In the genomic region with DNA sequence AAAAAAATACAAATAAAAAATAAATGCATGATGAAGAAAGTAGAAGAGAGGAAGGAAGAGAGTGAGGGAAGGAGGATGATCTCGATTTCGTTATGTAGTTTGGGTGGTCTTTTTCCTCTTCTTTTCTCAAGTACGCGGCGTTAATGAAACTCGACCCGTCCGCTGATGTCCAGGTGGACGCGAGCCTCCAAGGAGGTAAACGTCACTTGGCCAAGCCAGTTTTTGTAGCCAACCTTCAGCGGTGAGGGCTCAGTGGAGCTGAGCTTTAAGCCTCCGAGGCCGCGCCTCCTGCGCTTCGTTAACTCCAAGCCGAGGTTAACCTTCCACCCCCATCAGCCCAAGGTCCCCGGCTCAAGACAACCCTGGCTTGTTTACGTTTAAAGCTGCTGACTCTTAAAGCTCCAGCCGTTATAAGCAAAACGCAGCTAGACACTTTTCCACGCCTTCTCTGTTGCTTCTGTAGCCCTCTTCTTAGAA, we compare ENCODE assay signal across 1 cellular context.
TF ChIP-seq lines count a peak whose summit lies in the region.

No MANE protein-coding gene starts in this region.

TF ChIP-seq in HEK293, 187 proteins besides CTCF, POLR2A, EP300 and RAD21 (continued from another document and continues in another):
- TF ChIP-seq, protein P1, sequence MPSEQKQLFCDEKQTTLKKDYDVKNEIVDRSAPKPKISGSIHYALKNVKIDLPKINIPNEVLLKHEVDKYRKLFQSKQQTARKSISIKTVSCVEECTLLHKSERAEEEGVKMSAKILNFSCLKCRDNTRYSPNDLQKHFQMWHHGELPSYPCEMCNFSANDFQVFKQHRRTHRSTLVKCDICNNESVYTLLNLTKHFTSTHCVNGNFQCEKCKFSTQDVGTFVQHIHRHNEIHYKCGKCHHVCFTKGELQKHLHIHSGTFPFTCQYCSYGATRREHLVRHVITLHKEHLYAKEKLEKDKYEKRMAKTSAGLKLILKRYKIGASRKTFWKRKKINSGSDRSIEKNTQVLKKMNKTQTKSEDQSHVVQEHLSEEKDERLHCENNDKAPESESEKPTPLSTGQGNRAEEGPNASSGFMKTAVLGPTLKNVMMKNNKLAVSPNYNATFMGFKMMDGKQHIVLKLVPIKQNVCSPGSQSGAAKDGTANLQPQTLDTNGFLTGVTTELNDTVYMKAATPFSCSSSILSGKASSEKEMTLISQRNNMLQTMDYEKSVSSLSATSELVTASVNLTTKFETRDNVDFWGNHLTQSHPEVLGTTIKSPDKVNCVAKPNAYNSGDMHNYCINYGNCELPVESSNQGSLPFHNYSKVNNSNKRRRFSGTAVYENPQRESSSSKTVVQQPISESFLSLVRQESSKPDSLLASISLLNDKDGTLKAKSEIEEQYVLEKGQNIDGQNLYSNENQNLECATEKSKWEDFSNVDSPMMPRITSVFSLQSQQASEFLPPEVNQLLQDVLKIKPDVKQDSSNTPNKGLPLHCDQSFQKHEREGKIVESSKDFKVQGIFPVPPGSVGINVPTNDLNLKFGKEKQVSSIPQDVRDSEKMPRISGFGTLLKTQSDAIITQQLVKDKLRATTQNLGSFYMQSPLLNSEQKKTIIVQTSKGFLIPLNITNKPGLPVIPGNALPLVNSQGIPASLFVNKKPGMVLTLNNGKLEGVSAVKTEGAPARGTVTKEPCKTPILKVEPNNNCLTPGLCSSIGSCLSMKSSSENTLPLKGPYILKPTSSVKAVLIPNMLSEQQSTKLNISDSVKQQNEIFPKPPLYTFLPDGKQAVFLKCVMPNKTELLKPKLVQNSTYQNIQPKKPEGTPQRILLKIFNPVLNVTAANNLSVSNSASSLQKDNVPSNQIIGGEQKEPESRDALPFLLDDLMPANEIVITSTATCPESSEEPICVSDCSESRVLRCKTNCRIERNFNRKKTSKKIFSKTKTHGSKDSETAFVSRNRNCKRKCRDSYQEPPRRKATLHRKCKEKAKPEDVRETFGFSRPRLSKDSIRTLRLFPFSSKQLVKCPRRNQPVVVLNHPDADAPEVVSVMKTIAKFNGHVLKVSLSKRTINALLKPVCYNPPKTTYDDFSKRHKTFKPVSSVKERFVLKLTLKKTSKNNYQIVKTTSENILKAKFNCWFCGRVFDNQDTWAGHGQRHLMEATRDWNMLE (tag by site-specific recombination; conservative IDR thresholded peaks at IDR 0.05; ENCODE audit: low read depth), result no peak
- TF ChIP-seq ZNF157 (tag by site-specific recombination; IDR thresholded peaks at IDR 0.05) (0 out of 2 replicates have a peak, but pooled peaks have one; percentile 15), ZNF549 (tag by site-specific recombination; IDR thresholded peaks at IDR 0.05) (no peak), ZNF677 (tag by site-specific recombination; IDR thresholded peaks at IDR 0.05) (no peak), ZNF610 (tag by site-specific recombination; IDR thresholded peaks at IDR 0.05; ENCODE audit: borderline replicate concordance) (no peak), ZNF585B (tag by site-specific recombination; IDR thresholded peaks at IDR 0.05) (no peak), ZNF324 (tag by site-specific recombination; IDR thresholded peaks at IDR 0.05) (0 out of 2 replicates have a peak, but pooled peaks have one; percentile 27), ZNF501 (tag by site-specific recombination; IDR thresholded peaks at IDR 0.05) (peak; percentile 57), ZNF2 (tag by site-specific recombination; IDR thresholded peaks at IDR 0.05) (0 out of 2 replicates have a peak, but pooled peaks have one; percentile 60), SALL2 (tag by site-specific recombination; IDR thresholded peaks at IDR 0.05; ENCODE audit: borderline replicate concordance) (no peak), KLF10 (tag by site-specific recombination; IDR thresholded peaks at IDR 0.05) (no peak), ZNF660 (tag by site-specific recombination; IDR thresholded peaks at IDR 0.05) (no peak), PRDM1 (tag by site-specific recombination; IDR thresholded peaks at IDR 0.05) (peak; percentile 79), ZBTB1 (tag by site-specific recombination; IDR thresholded peaks at IDR 0.05) (no peak), BCL11B (tag by site-specific recombination; IDR thresholded peaks at IDR 0.05; ENCODE audit: low read depth) (peak; percentile 50; the same call in 1 of the 2 replicates), YY2 (tag by site-specific recombination; IDR thresholded peaks at IDR 0.05) (no peak), GLIS2 (tag by site-specific recombination; IDR thresholded peaks at IDR 0.05) (no peak), ZNF274 (IDR thresholded peaks at IDR 0.05; ENCODE audit: low read length) (no peak), ZNF274 (tag by site-specific recombination; IDR thresholded peaks at IDR 0.05; ENCODE audit: borderline replicate concordance) (no peak), ZFP41 (tag by site-specific recombination; IDR thresholded peaks at IDR 0.05; ENCODE audit: borderline replicate concordance) (no peak), IKZF3 (tag by site-specific recombination; IDR thresholded peaks at IDR 0.05) (no peak), ZFP3 (tag by site-specific recombination; IDR thresholded peaks at IDR 0.05; ENCODE audit: low read depth) (no peak), SP7 (tag by site-specific recombination; IDR thresholded peaks at IDR 0.05) (no peak), ZNF664 (tag by site-specific recombination; IDR thresholded peaks at IDR 0.05) (no peak), ZNF311 (tag by site-specific recombination; IDR thresholded peaks at IDR 0.05; ENCODE audit: borderline replicate concordance) (no peak), ZNF146 (tag by site-specific recombination; IDR thresholded peaks at IDR 0.05) (no peak), ZNF514 (tag by site-specific recombination; IDR thresholded peaks at IDR 0.05) (no peak), ZNF138 (tag by site-specific recombination; IDR thresholded peaks at IDR 0.05; ENCODE audit: borderline replicate concordance) (no peak), ZNF366 (tag by site-specific recombination; conservative IDR thresholded peaks at IDR 0.05) (peak; percentile 63), HOXA7 (CRISPR knock-in tag; IDR thresholded peaks at IDR 0.05; ENCODE audit: borderline replicate concordance) (no peak), ZNF473 (tag by site-specific recombination; IDR thresholded peaks at IDR 0.05) (no peak), ZNF48 (tag by site-specific recombination; IDR thresholded peaks at IDR 0.05) (no peak), ZNF37A (tag by site-specific recombination; IDR thresholded peaks at IDR 0.05) (no peak), ZEB2 (tag by site-specific recombination; IDR thresholded peaks at IDR 0.05) (0 out of 2 replicates have a peak, but pooled peaks have one; percentile 7), ZNF292 (tag by site-specific recombination; IDR thresholded peaks at IDR 0.05; ENCODE audit: borderline replicate concordance, low read depth) (no peak), ZNF776 (tag by site-specific recombination; IDR thresholded peaks at IDR 0.05; ENCODE audit: borderline replicate concordance) (no peak), ZNF19 (tag by site-specific recombination; IDR thresholded peaks at IDR 0.05; ENCODE audit: low read depth) (no peak), ZNF416 (tag by site-specific recombination; IDR thresholded peaks at IDR 0.05) (no peak)
- TF ChIP-seq, protein P2, sequence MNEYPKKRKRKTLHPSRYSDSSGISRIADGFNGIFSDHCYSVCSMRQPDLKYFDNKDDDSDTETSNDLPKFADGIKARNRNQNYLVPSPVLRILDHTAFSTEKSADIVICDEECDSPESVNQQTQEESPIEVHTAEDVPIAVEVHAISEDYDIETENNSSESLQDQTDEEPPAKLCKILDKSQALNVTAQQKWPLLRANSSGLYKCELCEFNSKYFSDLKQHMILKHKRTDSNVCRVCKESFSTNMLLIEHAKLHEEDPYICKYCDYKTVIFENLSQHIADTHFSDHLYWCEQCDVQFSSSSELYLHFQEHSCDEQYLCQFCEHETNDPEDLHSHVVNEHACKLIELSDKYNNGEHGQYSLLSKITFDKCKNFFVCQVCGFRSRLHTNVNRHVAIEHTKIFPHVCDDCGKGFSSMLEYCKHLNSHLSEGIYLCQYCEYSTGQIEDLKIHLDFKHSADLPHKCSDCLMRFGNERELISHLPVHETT (tag by site-specific recombination; IDR thresholded peaks at IDR 0.05), result 0 out of 2 replicates have a peak, but pooled peaks have one; percentile 21
- TF ChIP-seq, protein P3, sequence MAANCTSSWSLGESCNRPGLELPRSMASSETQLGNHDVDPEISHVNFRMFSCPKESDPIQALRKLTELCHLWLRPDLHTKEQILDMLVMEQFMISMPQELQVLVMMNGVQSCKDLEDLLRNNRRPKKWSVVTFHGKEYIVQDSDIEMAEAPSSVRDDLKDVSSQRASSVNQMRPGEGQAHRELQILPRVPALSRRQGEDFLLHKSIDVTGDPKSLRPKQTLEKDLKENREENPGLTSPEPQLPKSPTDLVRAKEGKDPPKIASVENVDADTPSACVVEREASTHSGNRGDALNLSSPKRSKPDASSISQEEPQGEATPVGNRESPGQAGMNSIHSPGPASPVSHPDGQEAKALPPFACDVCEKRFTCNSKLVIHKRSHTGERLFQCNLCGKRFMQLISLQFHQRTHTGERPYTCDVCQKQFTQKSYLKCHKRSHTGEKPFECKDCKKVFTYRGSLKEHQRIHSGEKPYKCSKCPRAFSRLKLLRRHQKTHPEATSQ (tag by site-specific recombination; IDR thresholded peaks at IDR 0.05), result no peak
- TF ChIP-seq, protein P4, sequence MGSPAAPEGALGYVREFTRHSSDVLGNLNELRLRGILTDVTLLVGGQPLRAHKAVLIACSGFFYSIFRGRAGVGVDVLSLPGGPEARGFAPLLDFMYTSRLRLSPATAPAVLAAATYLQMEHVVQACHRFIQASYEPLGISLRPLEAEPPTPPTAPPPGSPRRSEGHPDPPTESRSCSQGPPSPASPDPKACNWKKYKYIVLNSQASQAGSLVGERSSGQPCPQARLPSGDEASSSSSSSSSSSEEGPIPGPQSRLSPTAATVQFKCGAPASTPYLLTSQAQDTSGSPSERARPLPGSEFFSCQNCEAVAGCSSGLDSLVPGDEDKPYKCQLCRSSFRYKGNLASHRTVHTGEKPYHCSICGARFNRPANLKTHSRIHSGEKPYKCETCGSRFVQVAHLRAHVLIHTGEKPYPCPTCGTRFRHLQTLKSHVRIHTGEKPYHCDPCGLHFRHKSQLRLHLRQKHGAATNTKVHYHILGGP (tag by site-specific recombination; IDR thresholded peaks at IDR 0.05), result no peak
- TF ChIP-seq, protein P5, sequence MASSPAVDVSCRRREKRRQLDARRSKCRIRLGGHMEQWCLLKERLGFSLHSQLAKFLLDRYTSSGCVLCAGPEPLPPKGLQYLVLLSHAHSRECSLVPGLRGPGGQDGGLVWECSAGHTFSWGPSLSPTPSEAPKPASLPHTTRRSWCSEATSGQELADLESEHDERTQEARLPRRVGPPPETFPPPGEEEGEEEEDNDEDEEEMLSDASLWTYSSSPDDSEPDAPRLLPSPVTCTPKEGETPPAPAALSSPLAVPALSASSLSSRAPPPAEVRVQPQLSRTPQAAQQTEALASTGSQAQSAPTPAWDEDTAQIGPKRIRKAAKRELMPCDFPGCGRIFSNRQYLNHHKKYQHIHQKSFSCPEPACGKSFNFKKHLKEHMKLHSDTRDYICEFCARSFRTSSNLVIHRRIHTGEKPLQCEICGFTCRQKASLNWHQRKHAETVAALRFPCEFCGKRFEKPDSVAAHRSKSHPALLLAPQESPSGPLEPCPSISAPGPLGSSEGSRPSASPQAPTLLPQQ (tag by site-specific recombination; IDR thresholded peaks at IDR 0.05), result peak; percentile 23; the same call in 1 of the 2 replicates
- TF ChIP-seq, protein P6, sequence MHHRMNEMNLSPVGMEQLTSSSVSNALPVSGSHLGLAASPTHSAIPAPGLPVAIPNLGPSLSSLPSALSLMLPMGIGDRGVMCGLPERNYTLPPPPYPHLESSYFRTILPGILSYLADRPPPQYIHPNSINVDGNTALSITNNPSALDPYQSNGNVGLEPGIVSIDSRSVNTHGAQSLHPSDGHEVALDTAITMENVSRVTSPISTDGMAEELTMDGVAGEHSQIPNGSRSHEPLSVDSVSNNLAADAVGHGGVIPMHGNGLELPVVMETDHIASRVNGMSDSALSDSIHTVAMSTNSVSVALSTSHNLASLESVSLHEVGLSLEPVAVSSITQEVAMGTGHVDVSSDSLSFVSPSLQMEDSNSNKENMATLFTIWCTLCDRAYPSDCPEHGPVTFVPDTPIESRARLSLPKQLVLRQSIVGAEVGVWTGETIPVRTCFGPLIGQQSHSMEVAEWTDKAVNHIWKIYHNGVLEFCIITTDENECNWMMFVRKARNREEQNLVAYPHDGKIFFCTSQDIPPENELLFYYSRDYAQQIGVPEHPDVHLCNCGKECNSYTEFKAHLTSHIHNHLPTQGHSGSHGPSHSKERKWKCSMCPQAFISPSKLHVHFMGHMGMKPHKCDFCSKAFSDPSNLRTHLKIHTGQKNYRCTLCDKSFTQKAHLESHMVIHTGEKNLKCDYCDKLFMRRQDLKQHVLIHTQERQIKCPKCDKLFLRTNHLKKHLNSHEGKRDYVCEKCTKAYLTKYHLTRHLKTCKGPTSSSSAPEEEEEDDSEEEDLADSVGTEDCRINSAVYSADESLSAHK (tag by site-specific recombination; IDR thresholded peaks at IDR 0.05), result no peak
- TF ChIP-seq, protein P7, sequence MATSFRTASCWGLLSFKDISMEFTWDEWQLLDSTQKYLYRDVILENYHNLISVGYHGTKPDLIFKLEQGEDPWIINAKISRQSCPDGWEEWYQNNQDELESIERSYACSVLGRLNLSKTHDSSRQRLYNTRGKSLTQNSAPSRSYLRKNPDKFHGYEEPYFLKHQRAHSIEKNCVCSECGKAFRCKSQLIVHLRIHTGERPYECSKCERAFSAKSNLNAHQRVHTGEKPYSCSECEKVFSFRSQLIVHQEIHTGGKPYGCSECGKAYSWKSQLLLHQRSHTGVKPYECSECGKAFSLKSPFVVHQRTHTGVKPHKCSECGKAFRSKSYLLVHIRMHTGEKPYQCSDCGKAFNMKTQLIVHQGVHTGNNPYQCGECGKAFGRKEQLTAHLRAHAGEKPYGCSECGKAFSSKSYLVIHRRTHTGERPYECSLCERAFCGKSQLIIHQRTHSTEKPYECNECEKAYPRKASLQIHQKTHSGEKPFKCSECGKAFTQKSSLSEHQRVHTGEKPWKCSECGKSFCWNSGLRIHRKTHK (tag by site-specific recombination; IDR thresholded peaks at IDR 0.05), result no peak
- TF ChIP-seq, protein P8, sequence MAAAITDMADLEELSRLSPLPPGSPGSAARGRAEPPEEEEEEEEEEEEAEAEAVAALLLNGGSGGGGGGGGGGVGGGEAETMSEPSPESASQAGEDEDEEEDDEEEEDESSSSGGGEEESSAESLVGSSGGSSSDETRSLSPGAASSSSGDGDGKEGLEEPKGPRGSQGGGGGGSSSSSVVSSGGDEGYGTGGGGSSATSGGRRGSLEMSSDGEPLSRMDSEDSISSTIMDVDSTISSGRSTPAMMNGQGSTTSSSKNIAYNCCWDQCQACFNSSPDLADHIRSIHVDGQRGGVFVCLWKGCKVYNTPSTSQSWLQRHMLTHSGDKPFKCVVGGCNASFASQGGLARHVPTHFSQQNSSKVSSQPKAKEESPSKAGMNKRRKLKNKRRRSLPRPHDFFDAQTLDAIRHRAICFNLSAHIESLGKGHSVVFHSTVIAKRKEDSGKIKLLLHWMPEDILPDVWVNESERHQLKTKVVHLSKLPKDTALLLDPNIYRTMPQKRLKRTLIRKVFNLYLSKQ (tag by site-specific recombination; IDR thresholded peaks at IDR 0.05; ENCODE audit: borderline replicate concordance), result no peak
